24 cellular contexts compared by ENCODE assay signal in the genomic region with DNA sequence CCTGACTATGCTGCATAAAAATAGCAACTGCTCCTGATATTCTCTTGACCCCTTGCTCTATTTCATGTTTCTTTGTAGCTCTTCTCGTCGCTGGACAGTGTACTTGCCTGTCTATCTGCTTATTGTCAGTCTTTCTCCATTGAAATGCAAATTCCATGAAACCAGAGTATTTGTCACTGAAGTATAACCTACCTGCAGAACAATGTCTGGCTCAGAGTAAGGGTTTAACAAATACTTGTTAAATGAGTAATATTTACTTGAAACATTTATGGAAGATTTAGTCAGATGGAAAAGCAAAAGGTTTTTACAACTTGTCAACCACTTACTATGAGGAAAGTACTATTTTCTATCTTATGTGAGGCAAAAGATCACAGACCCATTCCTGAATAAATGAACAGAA. TPM values are rescaled to one million over a fixed set of nuclear protein-coding genes. Genes with fewer than 3 reads are reported as not detected.
DNase-seq lines count a peak whose midpoint lies in the region; ATAC-seq and TF ChIP-seq lines count a peak whose summit lies in the region.
"Had no signal": no experiment of that assay in that cellular context is flagged by ENCODE, and none has a peak within 500 bp of the region (broad histone marks: within the 10 kb centered on the region; RNA-seq: fewer than 3 reads in every experiment).

No MANE protein-coding gene starts in this region.

- no peak overlapping the region for H2BK12ac ChIP-seq in mesenchymal stem cell (ENCODE audit: low read length in 2 of 2)

- H3K36me3 ChIP-seq in mesenchymal stem cell (ENCODE audit: control insufficient read depth in 1 of 2, insufficient read depth in 2 of 2, low read depth in 1 of 2, low read length in 2 of 2) (no peaks in the 10 kb centered on the region), esophagus muscularis mucosa (no peaks in the 10 kb centered on the region)
- H3K36me3 ChIP-seq: ascending aorta, Peyer's patch had no signal

- H3K79me1 ChIP-seq in mesenchymal stem cell (replicated peaks; ENCODE audit: low read length, poor library complexity, severe bottlenecking): no peaks in the 10 kb centered on the region

- peaks cover 3% of the 10 kb centered on the region for H3K27me3 Mint-ChIP-seq in activated CD8-positive, alpha-beta T cell treated with anti-CD3 and anti-CD28 coated beads, Interleukin-2, amount 10 ng/mL, durations not matched to agents 7 days and 5 days (ENCODE audit: low read depth)
- H3K27me3 Mint-ChIP-seq: B cell; natural killer cell treated with Interleukin-12 subunit alpha and Interleukin-12 subunit beta and Interleukin-15 and Interleukin-18, amount 100 ng/mL, for 72 hours had no signal

- H2AK5ac ChIP-seq in mesenchymal stem cell (ENCODE audit: low read length, severe bottlenecking): no peak overlapping the region

- H4K91ac ChIP-seq in mesenchymal stem cell (ENCODE audit: low read length): no peak overlapping the region

- no peaks in the 10 kb centered on the region for H3K27me3 ChIP-seq in mesenchymal stem cell (ENCODE audit: control insufficient read depth in 1 of 2, insufficient read depth in 1 of 2, low read length in 2 of 2)
- H3K27me3 ChIP-seq in esophagus muscularis mucosa: no peaks in the 10 kb centered on the region
- H3K27me3 ChIP-seq: ascending aorta, dorsolateral prefrontal cortex, Peyer's patch had no signal

- H2BK15ac ChIP-seq in mesenchymal stem cell (ENCODE audit: low read depth, poor library complexity, severe bottlenecking): no peak overlapping the region

- no peak overlapping the region for H3K4ac ChIP-seq in mesenchymal stem cell (ENCODE audit: low read depth in 1 of 2, low read length in 2 of 2)

- H3K27ac ChIP-seq in mesenchymal stem cell (ENCODE audit: low read length, poor library complexity, severe bottlenecking): peak overlapping the region; percentile 6
- no peak overlapping the region for H3K27ac ChIP-seq in esophagus muscularis mucosa (replicated peaks in 1 of 4)
- H3K27ac ChIP-seq: ascending aorta, dorsolateral prefrontal cortex, Peyer's patch had no signal

- DNase-seq in GM04503 (ENCODE audit: low read depth) (peak; percentile 31), epithelial cell of esophagus (ENCODE audit: low read depth) (peak; percentile 81), mesenchymal stem cell (no peak), esophagus muscularis mucosa (ENCODE audit: extremely low spot score) (no peak), cardiac septum (ENCODE audit: low spot score) (no peak)
- DNase-seq in activated CD8-positive, alpha-beta T cell treated with anti-CD3 and anti-CD28 coated beads, Interleukin-2, amount 10 ng/mL, durations not matched to agents 7 days and 5 days: no peak
- DNase-seq: activated CD4-positive, alpha-beta T cell treated with anti-CD3 and anti-CD28 coated beads, Interleukin-2, amount 50 U/mL, for 1 hour; activated T-cell treated with anti-CD3 and anti-CD28 coated beads for 4 hours; dorsolateral prefrontal cortex; GF-D8; HFFc6; hypothalamus; NCI-H1436 treated with DMSO at 0.1 percent for 48 hours; NCI-H82; Peyer's patch; posterior cingulate gyrus; stimulated activated CD4-positive, alpha-beta T cell treated with anti-CD3 and anti-CD28 coated beads, Interleukin-4, amount 100 ng/mL, for 24 hours had no signal

- H3K4me1 ChIP-seq in mesenchymal stem cell (ENCODE audit: control insufficient read depth, insufficient read depth, low read depth, low read length): no peaks in the 10 kb centered on the region
- peaks cover 0 to 9% (median 3%) of the 10 kb centered on the region in 4 donors for H3K4me1 ChIP-seq in esophagus muscularis mucosa
- H3K4me1 ChIP-seq: ascending aorta, Peyer's patch had no signal

- no peak for TF ChIP-seq EP300 in esophagus muscularis mucosa (IDR thresholded peaks at IDR 0.05)

- CTCF ChIA-PET in activated CD8-positive, alpha-beta T cell treated with anti-CD3 and anti-CD28 coated beads, Interleukin-2, amount 10 ng/mL, durations not matched to agents 7 days and 5 days (lab: Charles Lee): no interaction called here

- POLR2A ChIA-PET in activated CD8-positive, alpha-beta T cell treated with anti-CD3 and anti-CD28 coated beads, Interleukin-2, amount 10 ng/mL, durations not matched to agents 7 days and 5 days (lab: Charles Lee): no interaction called here

- intact Hi-C loops in esophagus muscularis mucosa (cut with DNase I) (no loop called here), cardiac septum (cut with DNase I) (no loop called here)

- TF ChIP-seq POLR2A in esophagus muscularis mucosa (IDR thresholded peaks at IDR 0.05; ENCODE audit: low read depth): no peak

- no peak for ATAC-seq in SK-N-SH treated with all-trans-retinoic acid at 6 μM for 48 hours
- ATAC-seq in activated CD8-positive, alpha-beta T cell treated with anti-CD3 and anti-CD28 coated beads, Interleukin-2, amount 10 ng/mL, durations not matched to agents 7 days and 5 days: no peak
- ATAC-seq: natural killer cell treated with Interleukin-12 subunit alpha and Interleukin-12 subunit beta and Interleukin-15 and Interleukin-18, amount 100 ng/mL, for 72 hours had no signal

- H4K8ac ChIP-seq in mesenchymal stem cell (ENCODE audit: low read length): no peak overlapping the region

- H2BK5ac ChIP-seq in mesenchymal stem cell (ENCODE audit: low read depth, low read length, poor library complexity, severe bottlenecking): no peak overlapping the region

- no peak overlapping the region for H3K23ac ChIP-seq in mesenchymal stem cell (ENCODE audit: low read length in 2 of 2)

- no peaks in the 10 kb centered on the region for H3K4me1 Mint-ChIP-seq in activated CD8-positive, alpha-beta T cell treated with anti-CD3 and anti-CD28 coated beads, Interleukin-2, amount 10 ng/mL, durations not matched to agents 7 days and 5 days (ENCODE audit: low read depth)
- H3K4me1 Mint-ChIP-seq: B cell had no signal

- H2AFZ ChIP-seq in mesenchymal stem cell (ENCODE audit: low read depth, low read length): no peak overlapping the region

- no peak overlapping the region for H3K18ac ChIP-seq in mesenchymal stem cell (ENCODE audit: low read depth in 1 of 2, low read length in 2 of 2)

- no peak overlapping the region for H3K14ac ChIP-seq in mesenchymal stem cell (ENCODE audit: low read length in 2 of 2)

- WGBS in mesenchymal stem cell: 79% methylated on average over 2 of the region's 2 CpGs
- WGBS in esophagus muscularis mucosa: 49% methylated on average over 2 of the region's 2 CpGs

- no peak overlapping the region for H3K9ac ChIP-seq in mesenchymal stem cell (ENCODE audit: low read length)

- no peaks in the 10 kb centered on the region for H3K9me3 ChIP-seq in mesenchymal stem cell (ENCODE audit: control insufficient read depth, low read length)
- H3K9me3 ChIP-seq in esophagus muscularis mucosa: no peaks in the 10 kb centered on the region
- H3K9me3 ChIP-seq: ascending aorta, Peyer's patch had no signal

- no peak overlapping the region for H2BK120ac ChIP-seq in mesenchymal stem cell (ENCODE audit: low read depth, low read length)

- no peaks in the 10 kb centered on the region for H3K9me3 Mint-ChIP-seq in activated CD8-positive, alpha-beta T cell treated with anti-CD3 and anti-CD28 coated beads, Interleukin-2, amount 10 ng/mL, durations not matched to agents 7 days and 5 days (ENCODE audit: insufficient read depth)
- H3K9me3 Mint-ChIP-seq: HFFc6; natural killer cell treated with Interleukin-12 subunit alpha and Interleukin-12 subunit beta and Interleukin-15 and Interleukin-18, amount 100 ng/mL, for 72 hours had no signal

- no peak overlapping the region for H3K4me3 Mint-ChIP-seq in activated CD8-positive, alpha-beta T cell treated with anti-CD3 and anti-CD28 coated beads, Interleukin-2, amount 10 ng/mL, durations not matched to agents 7 days and 5 days
- H3K4me3 Mint-ChIP-seq: B cell; HFFc6; natural killer cell treated with Interleukin-12 subunit alpha and Interleukin-12 subunit beta and Interleukin-15 and Interleukin-18, amount 100 ng/mL, for 72 hours had no signal

- H3K4me3 ChIP-seq in epithelial cell of esophagus (ENCODE audit: low read length) (no peak overlapping the region), mesenchymal stem cell (ENCODE audit: insufficient read depth in 1 of 2, low read depth in 1 of 2, low read length in 2 of 2) (no peak overlapping the region), esophagus muscularis mucosa (no peak overlapping the region)
- H3K4me3 ChIP-seq: ascending aorta, dorsolateral prefrontal cortex, Peyer's patch had no signal

- H3K4me2 ChIP-seq in mesenchymal stem cell (ENCODE audit: low read length, poor library complexity, severe bottlenecking): no peak overlapping the region

- H3K36me3 Mint-ChIP-seq in activated CD8-positive, alpha-beta T cell treated with anti-CD3 and anti-CD28 coated beads, Interleukin-2, amount 10 ng/mL, durations not matched to agents 7 days and 5 days (ENCODE audit: low read depth): no peaks in the 10 kb centered on the region
- H3K36me3 Mint-ChIP-seq: natural killer cell treated with Interleukin-12 subunit alpha and Interleukin-12 subunit beta and Interleukin-15 and Interleukin-18, amount 100 ng/mL, for 72 hours had no signal

- TF ChIP-seq CTCF in epithelial cell of esophagus (IDR thresholded peaks at IDR 0.05; ENCODE audit: insufficient read depth, low read depth, low read length, missing control alignments): no peak
- no peak for TF ChIP-seq CTCF in esophagus muscularis mucosa (IDR thresholded peaks at IDR 0.05)

- no peak overlapping the region for H3K27ac Mint-ChIP-seq in activated CD8-positive, alpha-beta T cell treated with anti-CD3 and anti-CD28 coated beads, Interleukin-2, amount 10 ng/mL, durations not matched to agents 7 days and 5 days
- H3K27ac Mint-ChIP-seq: B cell; HFFc6; natural killer cell treated with Interleukin-12 subunit alpha and Interleukin-12 subunit beta and Interleukin-15 and Interleukin-18, amount 100 ng/mL, for 72 hours had no signal

RNA-seq across cellular contexts. Expression of gene ERICH3, which starts 19.9 kb away (rescaled TPM):
- 0.01 TPM for polyA plus RNA-seq in mesenchymal stem cell (2013, experiment 1 of 2)
- not detected for polyA plus RNA-seq in mesenchymal stem cell (2013, experiment 2 of 2)
- not detected for total RNA-seq in activated CD8-positive, alpha-beta T cell treated with anti-CD3 and anti-CD28 coated beads, Interleukin-2, amount 10 ng/mL, durations not matched to agents 7 days and 5 days
- total RNA-seq in esophagus muscularis mucosa: under 1 TPM in 2 of 4 donors, not detected in 2; under 0.01 to 0.06 TPM
- 0.11 TPM for total RNA-seq in cardiac septum
- total RNA-seq: ascending aorta; HFFc6; HT-29; mesenteric fat pad; natural killer cell treated with Interleukin-12 subunit alpha and Interleukin-12 subunit beta and Interleukin-15 and Interleukin-18, amount 100 ng/mL, for 72 hours; skeletal muscle tissue had no signal

RNA-seq across cellular contexts. Expression of gene CRYZ, which starts 39.4 kb away (rescaled TPM):
- polyA plus RNA-seq in mesenchymal stem cell (2013, experiment 1 of 2): 21.5 TPM
- 25.4 TPM for polyA plus RNA-seq in mesenchymal stem cell (2013, experiment 2 of 2)
- total RNA-seq in activated CD8-positive, alpha-beta T cell treated with anti-CD3 and anti-CD28 coated beads, Interleukin-2, amount 10 ng/mL, durations not matched to agents 7 days and 5 days: 10 to 100 TPM; 15.3 to 18.0 TPM
- total RNA-seq in esophagus muscularis mucosa (10 to 100 TPM; 29.5 to 45.7 (median 38.8) TPM), cardiac septum (31.0 TPM)

RNA-seq across cellular contexts. Expression of gene TYW3, which starts 39.5 kb away (rescaled TPM):
- 17.4 TPM for polyA plus RNA-seq in mesenchymal stem cell (2013, experiment 1 of 2)
- 18.3 TPM for polyA plus RNA-seq in mesenchymal stem cell (2013, experiment 2 of 2)
- 10 to 100 TPM; 15.0 to 19.2 TPM for total RNA-seq in activated CD8-positive, alpha-beta T cell treated with anti-CD3 and anti-CD28 coated beads, Interleukin-2, amount 10 ng/mL, durations not matched to agents 7 days and 5 days
- total RNA-seq in esophagus muscularis mucosa (10 to 100 TPM; 18.0 to 31.6 (median 26.8) TPM), cardiac septum (24.4 TPM)

Comparison
In these comparisons a context has a peak if more than half of its experiments do, and no peak if none do; other contexts are left out.
1. DNase-seq: peak in GM04503 (single experiment) and epithelial cell of esophagus (single experiment); none in mesenchymal stem cell (single experiment), activated CD8-positive, alpha-beta T cell treated with anti-CD3 and anti-CD28 coated beads, Interleukin-2, amount 10 ng/mL, durations not matched to agents 7 days and 5 days (single experiment), esophagus muscularis mucosa (single experiment) and cardiac septum (single experiment).